8 cellular contexts compared by ENCODE assay signal in genomic region chr22:50191041-50191740, GRCh38. TPM values are rescaled to one million over a fixed set of nuclear protein-coding genes. Genes with fewer than 3 reads are reported as not detected.
DNase-seq lines count a peak whose midpoint lies in the region; ATAC-seq and TF ChIP-seq lines count a peak whose summit lies in the region.

No MANE protein-coding gene starts in this region.

- peak; percentile 35 for ATAC-seq in GM18505 (IDR thresholded peaks at IDR 0.05; ENCODE audit: unreplicated experiment)
- ATAC-seq in activated CD8-positive, alpha-beta memory T cell treated with anti-CD3 and anti-CD28 coated beads, Interleukin-2, amount 10 ng/mL, durations not matched to agents 7 days and 5 days = peak; percentile 58

- peaks cover 8 to 35% of the 10 kb centered on the region in 2 donors for H3K4me1 ChIP-seq in esophagus (ENCODE audit: control insufficient read depth in 2 of 2, insufficient read depth in 2 of 2, low read length in 1 of 2)

- H3K4me1 Mint-ChIP-seq in activated CD8-positive, alpha-beta memory T cell treated with anti-CD3 and anti-CD28 coated beads, Interleukin-2, amount 10 ng/mL, durations not matched to agents 7 days and 5 days = peaks cover 50% of the 10 kb centered on the region

- peaks cover 0 to 35% of the 10 kb centered on the region in 2 donors for H3K36me3 ChIP-seq in esophagus (ENCODE audit: control insufficient read depth in 2 of 2, insufficient read depth in 2 of 2, low read length in 1 of 2)

- H3K27me3 ChIP-seq in esophagus (ENCODE audit: control insufficient read depth in 1 of 2, insufficient read depth in 2 of 2, low read length in 2 of 2) = no peaks in the 10 kb centered on the region

- peaks cover 22% of the 10 kb centered on the region for H3K36me3 Mint-ChIP-seq in activated CD8-positive, alpha-beta memory T cell treated with anti-CD3 and anti-CD28 coated beads, Interleukin-2, amount 10 ng/mL, durations not matched to agents 7 days and 5 days

- DNase-seq in Kasumi-1 (lab: John Stamatoyannopoulos, UW) (peak; percentile 96 to 98), skeletal muscle cell (ENCODE audit: low read depth) (no peak), HCEC 1CT (no peak), iPS-NIHi7 (ENCODE audit: extremely low spot score) (no peak), NCI-H345 (lab: John Stamatoyannopoulos, UW) (no peak)
- DNase-seq in activated CD8-positive, alpha-beta memory T cell treated with anti-CD3 and anti-CD28 coated beads, Interleukin-2, amount 10 ng/mL, durations not matched to agents 7 days and 5 days = peak; percentile 90

- CTCF ChIA-PET in activated CD8-positive, alpha-beta memory T cell treated with anti-CD3 and anti-CD28 coated beads, Interleukin-2, amount 10 ng/mL, durations not matched to agents 7 days and 5 days (lab: Charles Lee) = interaction anchor here (0.6 to 3.4 kb wide), 14 partner anchors 9 to 430 kb away, joined by 3 to 16 read pairs (median 4); no protein-coding TSS in a partner anchor

- peak overlapping the region; percentile 94 for H3K27ac ChIP-seq in esophagus (ENCODE audit: low read depth in 2 of 2, low read length in 1 of 2)

- WGBS in esophagus, 2 donors = 46 to 49% methylated on average over 17 of the region's 17 CpGs

- peak overlapping the region; percentile 28 to 40 for H3K4me3 ChIP-seq in esophagus (ENCODE audit: low read depth in 1 of 2, low read length in 2 of 2)
- H3K4me3 ChIP-seq in skeletal muscle cell (ENCODE audit: low read depth, low read length) = peak overlapping the region; percentile 27

- peak overlapping the region; percentile 95 for H3K27ac Mint-ChIP-seq in activated CD8-positive, alpha-beta memory T cell treated with anti-CD3 and anti-CD28 coated beads, Interleukin-2, amount 10 ng/mL, durations not matched to agents 7 days and 5 days

- peak overlapping the region; percentile 88 for H3K4me3 Mint-ChIP-seq in activated CD8-positive, alpha-beta memory T cell treated with anti-CD3 and anti-CD28 coated beads, Interleukin-2, amount 10 ng/mL, durations not matched to agents 7 days and 5 days

- TF ChIP-seq POLR2A in GM18505 (IDR thresholded peaks at IDR 0.05; ENCODE audit: borderline replicate concordance, extremely low read depth, insufficient read depth, insufficient read length) = peak; percentile 65

- H3K9me3 Mint-ChIP-seq in activated CD8-positive, alpha-beta memory T cell treated with anti-CD3 and anti-CD28 coated beads, Interleukin-2, amount 10 ng/mL, durations not matched to agents 7 days and 5 days (ENCODE audit: low read depth) = no peaks in the 10 kb centered on the region

- H3K27me3 Mint-ChIP-seq in activated CD8-positive, alpha-beta memory T cell treated with anti-CD3 and anti-CD28 coated beads, Interleukin-2, amount 10 ng/mL, durations not matched to agents 7 days and 5 days = no peaks in the 10 kb centered on the region

- no peaks in the 10 kb centered on the region for H3K9me3 ChIP-seq in esophagus (ENCODE audit: control insufficient read depth in 2 of 2, insufficient read depth in 1 of 2, low read depth in 1 of 2, low read length in 1 of 2)

RNA-seq across cellular contexts. Expression of gene TRABD, which starts 5.5 kb away (rescaled TPM):
- total RNA-seq in activated CD8-positive, alpha-beta memory T cell treated with anti-CD3 and anti-CD28 coated beads, Interleukin-2, amount 10 ng/mL, durations not matched to agents 7 days and 5 days = 100 to 1,000 TPM; 141 to 177 TPM
- polyA plus RNA-seq in esophagus = 10 to 100 TPM; 47.4 to 54.5 TPM

RNA-seq across cellular contexts. Expression of gene SELENOO, which starts 9.6 kb away (rescaled TPM):
- 10 to 100 TPM; 30.0 to 35.6 TPM for total RNA-seq in activated CD8-positive, alpha-beta memory T cell treated with anti-CD3 and anti-CD28 coated beads, Interleukin-2, amount 10 ng/mL, durations not matched to agents 7 days and 5 days
- polyA plus RNA-seq in esophagus = 10 to 100 TPM; 23.0 to 35.9 TPM

RNA-seq across cellular contexts. Expression of gene PANX2, which starts 20.7 kb away (rescaled TPM):
- 1 to 10 TPM; 1.3 to 1.8 TPM for total RNA-seq in activated CD8-positive, alpha-beta memory T cell treated with anti-CD3 and anti-CD28 coated beads, Interleukin-2, amount 10 ng/mL, durations not matched to agents 7 days and 5 days
- polyA plus RNA-seq in esophagus = 1 to 10 TPM; 2.1 to 2.6 TPM

RNA-seq across cellular contexts. Expression of gene TUBGCP6, which starts 53.6 kb away (rescaled TPM):
- total RNA-seq in activated CD8-positive, alpha-beta memory T cell treated with anti-CD3 and anti-CD28 coated beads, Interleukin-2, amount 10 ng/mL, durations not matched to agents 7 days and 5 days = 10 to 100 TPM; 60.9 to 72.0 TPM
- 10 to 100 TPM; 19.3 to 37.9 TPM for polyA plus RNA-seq in esophagus

RNA-seq across cellular contexts. Expression of gene HDAC10, which starts 59.9 kb away (rescaled TPM):
- 10 to 100 TPM; 75.2 to 96.3 TPM for total RNA-seq in activated CD8-positive, alpha-beta memory T cell treated with anti-CD3 and anti-CD28 coated beads, Interleukin-2, amount 10 ng/mL, durations not matched to agents 7 days and 5 days
- polyA plus RNA-seq in esophagus = 10 to 100 TPM; 22.0 to 42.4 TPM

Comparison
In these comparisons a context has a peak if more than half of its experiments do, and no peak if none do; other contexts are left out.
1. DNase-seq: peak in Kasumi-1 (2 of 2) and activated CD8-positive, alpha-beta memory T cell treated with anti-CD3 and anti-CD28 coated beads, Interleukin-2, amount 10 ng/mL, durations not matched to agents 7 days and 5 days (single experiment); none in skeletal muscle cell (single experiment), HCEC 1CT (single experiment), iPS-NIHi7 (single experiment) and NCI-H345 (single experiment).